Comparison of ENCODE assay signal across 8 cellular contexts in the genomic region with DNA sequence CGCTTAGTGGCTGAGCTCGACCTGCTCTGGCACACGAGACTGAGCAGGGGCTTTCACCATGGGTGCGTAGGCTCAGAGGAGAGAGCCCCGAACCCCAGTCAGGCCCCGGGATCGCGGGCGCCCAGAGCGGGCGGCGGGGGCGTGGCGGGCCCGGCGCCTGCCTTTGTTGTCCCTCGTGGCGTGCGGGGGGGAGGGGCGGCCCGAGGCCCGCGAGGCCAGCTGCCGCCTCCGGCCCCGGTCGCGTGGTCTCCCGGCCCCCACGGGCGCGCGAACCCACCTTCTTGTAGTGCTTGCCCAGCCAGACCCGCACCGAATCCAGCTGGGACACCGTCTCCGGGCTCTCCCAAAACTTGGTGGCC. TPM values are rescaled to one million over a fixed set of nuclear protein-coding genes. Genes with fewer than 3 reads are reported as not detected.
DNase-seq lines count a peak whose midpoint lies in the region; ATAC-seq and TF ChIP-seq lines count a peak whose summit lies in the region.

No MANE protein-coding gene starts in this region.

- in situ Hi-C loops in HAP-1 (cut with MboI; ENCODE audit: low sequenced_read_pairs): loop anchor here (5.0 kb wide), 1 partner anchor 259 kb away; no protein-coding TSS in a partner anchor

- H3K27ac Mint-ChIP-seq in activated T-cell treated with anti-CD3 and anti-CD28 coated beads, Interleukin-2, amount 50 U/mL, for 72 hours: peak overlapping the region; percentile 97
- H3K27ac Mint-ChIP-seq in neural crest cell (ENCODE audit: unreplicated experiment): peak overlapping the region; percentile 99

- H3K36me3 ChIP-seq in HAP-1 (replicated peaks): no peaks in the 10 kb centered on the region; the same call in none of the 2 replicates
- no peaks in the 10 kb centered on the region for H3K36me3 ChIP-seq in subcutaneous abdominal adipose tissue (ENCODE audit: control insufficient read depth in 5 of 5, insufficient read depth in 5 of 5, low read length in 5 of 5)

- peak overlapping the region; percentile 50 to 98 (median 84) for H3K9ac ChIP-seq in subcutaneous abdominal adipose tissue (ENCODE audit: low read length in 5 of 5)

- TF ChIP-seq CTCF in GM12875 (IDR thresholded peaks at IDR 0.05; ENCODE audit: borderline replicate concordance, insufficient read depth, low read depth, low read length): no peak
- no peak for TF ChIP-seq CTCF in fibroblast of mammary gland (conservative IDR thresholded peaks at IDR 0.05; ENCODE audit: control insufficient read depth, insufficient read depth, low read depth, low read length)
- TF ChIP-seq CTCF in neural crest cell (conservative IDR thresholded peaks at IDR 0.05): no peak

- ATAC-seq in activated T-cell treated with anti-CD3 and anti-CD28 coated beads, Interleukin-2, amount 50 U/mL, for 72 hours (replicated peaks in 1 of 2): peak; percentile 45 to 55

- peaks cover 34% of the 10 kb centered on the region for H3K4me1 Mint-ChIP-seq in activated T-cell treated with anti-CD3 and anti-CD28 coated beads, Interleukin-2, amount 50 U/mL, for 72 hours (ENCODE audit: low read depth)
- peaks cover 27% of the 10 kb centered on the region for H3K4me1 Mint-ChIP-seq in neural crest cell

- H3K27me3 ChIP-seq in HAP-1 (ENCODE audit: low read depth) (no peaks in the 10 kb centered on the region), subcutaneous abdominal adipose tissue (ENCODE audit: control insufficient read depth in 5 of 5, insufficient read depth in 4 of 5, low read length in 5 of 5) (no peaks in the 10 kb centered on the region)

- peak overlapping the region; percentile 77 for H3K4me3 ChIP-seq in GM12875 (ENCODE audit: low read depth, low read length)
- H3K4me3 ChIP-seq in HAP-1: peak overlapping the region; percentile 57
- peak overlapping the region; percentile 93 for H3K4me3 ChIP-seq in fibroblast of mammary gland (ENCODE audit: control insufficient read depth, low read depth, low read length)
- peak overlapping the region; percentile 79 to 95 (median 90) for H3K4me3 ChIP-seq in subcutaneous abdominal adipose tissue (ENCODE audit: low read depth in 1 of 5, low read length in 5 of 5)

- H3K4me1 ChIP-seq in HAP-1 (peaks cover 10% of the 10 kb centered on the region), subcutaneous abdominal adipose tissue (ENCODE audit: control insufficient read depth in 5 of 5, insufficient read depth in 5 of 5, low read length in 5 of 5) (peaks cover 0 to 31% (median 29%) of the 10 kb centered on the region in 5 donors)

- no peaks in the 10 kb centered on the region for H3K9me3 Mint-ChIP-seq in activated T-cell treated with anti-CD3 and anti-CD28 coated beads, Interleukin-2, amount 50 U/mL, for 72 hours
- no peaks in the 10 kb centered on the region for H3K9me3 Mint-ChIP-seq in neural crest cell

- H3K27me3 Mint-ChIP-seq in activated T-cell treated with anti-CD3 and anti-CD28 coated beads, Interleukin-2, amount 50 U/mL, for 72 hours (ENCODE audit: low read depth): no peaks in the 10 kb centered on the region
- H3K27me3 Mint-ChIP-seq in neural crest cell (ENCODE audit: low read depth): peaks cover 3% of the 10 kb centered on the region

- peaks cover 0 to 5% of the 10 kb centered on the region in 2 donors for H3K36me3 Mint-ChIP-seq in activated T-cell treated with anti-CD3 and anti-CD28 coated beads, Interleukin-2, amount 50 U/mL, for 72 hours (ENCODE audit: insufficient read depth in 2 of 2)
- H3K36me3 Mint-ChIP-seq in neural crest cell (ENCODE audit: low read depth): peaks cover 6% of the 10 kb centered on the region

- DNase-seq in HAP-1 (ENCODE audit: low spot score in 2 of 2) (peak; percentile 29 to 75), NCI-H1092 (lab: John Stamatoyannopoulos, UW) (peak; percentile 27), fibroblast of mammary gland (ENCODE audit: low read depth) (peak; percentile 5), neural crest cell (ENCODE audit: low read depth, low spot score) (peak; percentile 54), DMS114 treated with DMSO at 0.1 percent for 48 hours (lab: John Stamatoyannopoulos, UW; ENCODE audit: unreplicated experiment) (no peak)
- peak; percentile 77 to 80 for DNase-seq in activated T-cell treated with anti-CD3 and anti-CD28 coated beads, Interleukin-2, amount 50 U/mL, for 72 hours

- H3K9me3 ChIP-seq in HAP-1: no peaks in the 10 kb centered on the region
- H3K9me3 ChIP-seq in subcutaneous abdominal adipose tissue (ENCODE audit: control insufficient read depth in 5 of 5, low read length in 5 of 5): no peaks in the 10 kb centered on the region

- H3K4me3 Mint-ChIP-seq in activated T-cell treated with anti-CD3 and anti-CD28 coated beads, Interleukin-2, amount 50 U/mL, for 72 hours: peak overlapping the region; percentile 96 to 99
- H3K4me3 Mint-ChIP-seq in neural crest cell: peak overlapping the region; percentile 96

- H3K27ac ChIP-seq in subcutaneous abdominal adipose tissue (ENCODE audit: low read depth, low read length): peak overlapping the region; percentile 95

RNA-seq across cellular contexts. Expression of gene SMARCC1, which starts 0.4 kb away (rescaled TPM):
- 100 to 1,000 TPM in 1 of 2 donors, 10 to 100 TPM in 1; 98.0 to 118 TPM for total RNA-seq in activated T-cell treated with anti-CD3 and anti-CD28 coated beads, Interleukin-2, amount 50 U/mL, for 72 hours
- 281 and 308 TPM in 2 replicates for total RNA-seq in neural crest cell

RNA-seq across cellular contexts. Expression of gene DHX30, which starts 21.6 kb away (rescaled TPM):
- total RNA-seq in activated T-cell treated with anti-CD3 and anti-CD28 coated beads, Interleukin-2, amount 50 U/mL, for 72 hours: 10 to 100 TPM; 71.1 to 82.8 TPM
- total RNA-seq in neural crest cell: 140 and 142 TPM in 2 replicates
